Comparison of ENCODE assay signal across 22 cellular contexts in the genomic region with DNA sequence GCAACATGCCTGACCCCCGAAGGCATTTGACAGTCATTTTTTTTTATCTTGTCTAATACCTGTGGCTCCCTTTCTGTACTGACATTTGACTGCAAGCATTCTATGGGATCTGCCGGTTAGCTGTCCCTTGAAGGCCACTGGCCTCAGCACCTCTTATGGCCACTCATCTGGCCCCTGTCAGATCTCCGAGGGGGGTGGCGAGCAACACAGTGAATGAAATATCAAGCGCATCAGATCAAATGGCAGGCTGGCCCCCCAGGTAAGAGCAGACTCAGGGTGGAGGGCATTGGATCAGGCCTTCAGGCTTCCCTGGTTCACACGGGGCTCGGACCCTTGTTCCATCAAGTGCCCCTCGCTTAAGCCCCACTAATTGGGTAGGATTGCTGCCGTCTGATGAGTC.
A peak's percentile ranks its signal among the peaks of the same experiment; 100 is the strongest.
DNase-seq lines count a peak whose midpoint lies in the region; ATAC-seq and TF ChIP-seq lines count a peak whose summit lies in the region.
"Had no signal": no experiment of that assay in that cellular context is flagged by ENCODE, and none has a peak within 500 bp of the region (broad histone marks: within the 10 kb centered on the region; RNA-seq: fewer than 3 reads in every experiment).

No MANE protein-coding gene starts in this region.

- H3K27ac Mint-ChIP-seq in activated CD4-positive, alpha-beta T cell treated with anti-CD3 and anti-CD28 coated beads, Interleukin-2, amount 10 ng/mL, durations not matched to agents 24 days and 14 days, result no peak overlapping the region
- no peak overlapping the region for H3K27ac Mint-ChIP-seq in natural killer cell treated with Interleukin-12 subunit alpha and Interleukin-12 subunit beta and Interleukin-15 and Interleukin-18, amount 100 ng/mL, for 72 hours
- H3K27ac Mint-ChIP-seq: CD14-positive monocyte; CD4-positive, alpha-beta T cell; CD8-positive, alpha-beta memory T cell had no signal

- no peaks in the 10 kb centered on the region for H3K27me3 Mint-ChIP-seq in activated CD4-positive, alpha-beta T cell treated with anti-CD3 and anti-CD28 coated beads, Interleukin-2, amount 10 ng/mL, durations not matched to agents 24 days and 14 days
- peaks cover 18 to 29% of the 10 kb centered on the region in 2 donors for H3K27me3 Mint-ChIP-seq in natural killer cell treated with Interleukin-12 subunit alpha and Interleukin-12 subunit beta and Interleukin-15 and Interleukin-18, amount 100 ng/mL, for 72 hours

- no peak for TF ChIP-seq EP300 in esophagus muscularis mucosa (IDR thresholded peaks at IDR 0.05)
- no peak for TF ChIP-seq EP300 in sigmoid colon (IDR thresholded peaks at IDR 0.05)

- H3K4me3 ChIP-seq in esophagus muscularis mucosa (no peak overlapping the region), sigmoid colon (no peak overlapping the region)
- H3K4me3 ChIP-seq: BLaER1 treated with 17β-estradiol and CSF1 and Interleukin-3, amounts not matched to agents 10 nM and 100 nM had no signal

- no peak overlapping the region for H3K4me3 Mint-ChIP-seq in activated CD4-positive, alpha-beta T cell treated with anti-CD3 and anti-CD28 coated beads, Interleukin-2, amount 10 ng/mL, durations not matched to agents 24 days and 14 days
- H3K4me3 Mint-ChIP-seq in natural killer cell treated with Interleukin-12 subunit alpha and Interleukin-12 subunit beta and Interleukin-15 and Interleukin-18, amount 100 ng/mL, for 72 hours, result no peak overlapping the region
- H3K4me3 Mint-ChIP-seq: CD14-positive monocyte; CD4-positive, alpha-beta T cell had no signal

- no peaks in the 10 kb centered on the region for H3K36me3 Mint-ChIP-seq in activated CD4-positive, alpha-beta T cell treated with anti-CD3 and anti-CD28 coated beads, Interleukin-2, amount 10 ng/mL, durations not matched to agents 24 days and 14 days (ENCODE audit: low read depth)
- no peaks in the 10 kb centered on the region for H3K36me3 Mint-ChIP-seq in natural killer cell treated with Interleukin-12 subunit alpha and Interleukin-12 subunit beta and Interleukin-15 and Interleukin-18, amount 100 ng/mL, for 72 hours
- H3K36me3 Mint-ChIP-seq: CD14-positive monocyte; CD8-positive, alpha-beta memory T cell had no signal

- peak; percentile 21 for DNase-seq in activated CD4-positive, alpha-beta T cell treated with anti-CD3 and anti-CD28 coated beads, Interleukin-2, amount 10 ng/mL, durations not matched to agents 24 days and 14 days
- DNase-seq in activated CD4-positive, alpha-beta T cell treated with anti-CD3 and anti-CD28 coated beads for 4 hours, result no peak
- DNase-seq in esophagus muscularis mucosa (ENCODE audit: extremely low spot score), result peak; percentile 70
- DNase-seq in mesenteric fat pad (ENCODE audit: low spot score), result peak; percentile 37
- no peak for DNase-seq in Kasumi-1 (lab: John Stamatoyannopoulos, UW)
- no peak for DNase-seq in natural killer cell treated with Interleukin-12 subunit alpha and Interleukin-12 subunit beta and Interleukin-15 and Interleukin-18, amount 100 ng/mL, for 72 hours (ENCODE audit: low spot score)
- DNase-seq in sigmoid colon, result no peak
- DNase-seq: AML-193; BE2C; CD4-positive, alpha-beta T cell; CD8-positive, alpha-beta memory T cell; DMS 273 treated with DMSO at 0.1 percent for 48 hours; DMS79; EL; GDM1; GOT3; H7; HCEC 1CT had no signal

- H3K27ac ChIP-seq in esophagus muscularis mucosa (replicated peaks in 1 of 4), result no peak overlapping the region
- no peak overlapping the region for H3K27ac ChIP-seq in sigmoid colon
- H3K27ac ChIP-seq: 22Rv1; BLaER1 treated with 17β-estradiol and CSF1 and Interleukin-3, amounts not matched to agents 10 nM and 100 nM had no signal

- TF ChIP-seq POLR2A in esophagus muscularis mucosa (IDR thresholded peaks at IDR 0.05; ENCODE audit: low read depth), result no peak
- no peak for TF ChIP-seq POLR2A in sigmoid colon (IDR thresholded peaks at IDR 0.05)

- no peak for ATAC-seq in GM21529 (IDR thresholded peaks at IDR 0.05; ENCODE audit: unreplicated experiment)
- ATAC-seq in natural killer cell treated with Interleukin-12 subunit alpha and Interleukin-12 subunit beta and Interleukin-15 and Interleukin-18, amount 100 ng/mL, for 72 hours, result no peak

- TF ChIP-seq CTCF in esophagus muscularis mucosa (IDR thresholded peaks at IDR 0.05), result no peak
- no peak for TF ChIP-seq CTCF in sigmoid colon (IDR thresholded peaks at IDR 0.05)

- peaks cover 0 to 8% (median 5%) of the 10 kb centered on the region in 4 donors for H3K9me3 ChIP-seq in esophagus muscularis mucosa
- H3K9me3 ChIP-seq in sigmoid colon, result no peaks in the 10 kb centered on the region
- H3K9me3 ChIP-seq: BE2C had no signal

- H3K4me1 Mint-ChIP-seq in activated CD4-positive, alpha-beta T cell treated with anti-CD3 and anti-CD28 coated beads, Interleukin-2, amount 10 ng/mL, durations not matched to agents 24 days and 14 days, result no peaks in the 10 kb centered on the region
- H3K4me1 Mint-ChIP-seq in natural killer cell treated with Interleukin-12 subunit alpha and Interleukin-12 subunit beta and Interleukin-15 and Interleukin-18, amount 100 ng/mL, for 72 hours (ENCODE audit: low read depth in 2 of 2), result no peaks in the 10 kb centered on the region
- H3K4me1 Mint-ChIP-seq: CD14-positive monocyte; CD8-positive, alpha-beta memory T cell had no signal

- no peaks in the 10 kb centered on the region for H3K4me1 ChIP-seq in esophagus muscularis mucosa
- H3K4me1 ChIP-seq in sigmoid colon, result peaks cover 0 to 6% (median 0%) of the 10 kb centered on the region in 4 donors
- H3K4me1 ChIP-seq: BE2C had no signal

- H3K9me3 Mint-ChIP-seq in activated CD4-positive, alpha-beta T cell treated with anti-CD3 and anti-CD28 coated beads, Interleukin-2, amount 10 ng/mL, durations not matched to agents 24 days and 14 days, result no peaks in the 10 kb centered on the region
- H3K9me3 Mint-ChIP-seq in natural killer cell treated with Interleukin-12 subunit alpha and Interleukin-12 subunit beta and Interleukin-15 and Interleukin-18, amount 100 ng/mL, for 72 hours, result no peaks in the 10 kb centered on the region
- H3K9me3 Mint-ChIP-seq: CD4-positive, alpha-beta T cell had no signal

- no peaks in the 10 kb centered on the region for H3K36me3 ChIP-seq in esophagus muscularis mucosa
- no peaks in the 10 kb centered on the region for H3K36me3 ChIP-seq in sigmoid colon
- H3K36me3 ChIP-seq: BE2C; BLaER1 treated with 17β-estradiol and CSF1 and Interleukin-3, amounts not matched to agents 10 nM and 100 nM had no signal

- WGBS in esophagus muscularis mucosa, result 84% methylated on average over 9 of the region's 9 CpGs
- 87 to 90% methylated on average over 9 of the region's 9 CpGs for WGBS in sigmoid colon, 2 donors

- H3K27me3 ChIP-seq in esophagus muscularis mucosa (peaks cover 0 to 27% (median 0%) of the 10 kb centered on the region in 4 donors), sigmoid colon (peaks cover 0 to 6% (median 0%) of the 10 kb centered on the region in 3 donors)
- H3K27me3 ChIP-seq: BE2C; BLaER1 treated with 17β-estradiol and CSF1 and Interleukin-3, amounts not matched to agents 10 nM and 100 nM had no signal

- intact Hi-C loops in activated CD4-positive, alpha-beta T cell treated with anti-CD3 and anti-CD28 coated beads, Interleukin-2, amount 10 ng/mL, durations not matched to agents 24 days and 14 days (cut with micrococcal nuclease), result no loop called here
- intact Hi-C loops in esophagus muscularis mucosa (cut with DNase I) (no loop called here), sigmoid colon (cut with DNase I) (loop anchor here (2.0 kb wide), 1 partner anchor 203 kb away; no protein-coding TSS in a partner anchor)

Comparison
In these comparisons a context has a peak if more than half of its experiments do, and no peak if none do; other contexts are left out.
1. DNase-seq: peak in activated CD4-positive, alpha-beta T cell treated with anti-CD3 and anti-CD28 coated beads, Interleukin-2, amount 10 ng/mL, durations not matched to agents 24 days and 14 days (single experiment), esophagus muscularis mucosa (single experiment) and mesenteric fat pad (single experiment); none in activated CD4-positive, alpha-beta T cell treated with anti-CD3 and anti-CD28 coated beads for 4 hours (0 of 2), Kasumi-1 (0 of 2), natural killer cell treated with Interleukin-12 subunit alpha and Interleukin-12 subunit beta and Interleukin-15 and Interleukin-18, amount 100 ng/mL, for 72 hours (single experiment) and sigmoid colon (single experiment).